Comparison of ENCODE assay signal across 8 cellular contexts in the genomic region with DNA sequence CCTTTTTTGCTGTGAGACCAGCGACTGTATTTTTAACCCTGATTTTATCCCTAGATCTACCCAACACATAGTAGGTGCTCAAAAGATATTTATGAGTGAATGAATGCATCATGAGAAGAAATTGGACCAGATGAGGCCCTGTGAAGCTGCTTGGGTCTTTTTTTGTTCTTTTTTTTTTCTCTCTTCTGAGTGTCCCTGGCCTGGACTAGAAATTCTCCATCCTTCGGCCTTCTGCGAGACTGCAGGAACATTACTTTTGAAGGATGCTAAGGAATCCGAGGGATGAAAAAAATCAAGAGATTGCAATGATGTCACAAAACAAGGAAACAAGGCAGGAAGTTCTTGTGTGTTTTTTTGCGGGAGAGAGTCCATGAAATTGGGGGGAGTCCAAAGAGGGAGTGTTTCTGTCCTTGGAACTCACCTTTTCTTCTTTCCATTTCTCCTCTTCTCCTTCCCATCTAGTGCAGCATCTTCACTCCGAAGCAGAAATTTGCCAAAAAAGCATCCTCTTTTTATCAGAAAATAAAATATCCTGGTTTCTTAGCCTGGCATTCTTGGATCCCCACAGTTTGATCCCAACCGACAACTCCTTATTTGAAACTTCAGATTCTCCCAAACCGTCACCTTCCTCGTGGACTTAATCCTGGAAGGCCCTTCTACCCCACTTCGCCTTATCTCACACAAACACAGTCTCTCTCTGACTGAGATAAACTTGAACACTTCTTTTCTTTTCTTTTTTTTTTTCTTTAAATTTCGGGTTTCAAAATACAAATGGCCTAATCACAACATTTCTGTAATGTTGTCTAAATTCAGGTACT. TPM values are rescaled to one million over a fixed set of nuclear protein-coding genes. Genes with fewer than 3 reads are reported as not detected.
A peak's percentile ranks its signal among the peaks of the same experiment; 100 is the strongest.
DNase-seq lines count a peak whose midpoint lies in the region; ATAC-seq lines count a peak whose summit lies in the region.

No MANE protein-coding gene starts in this region.

- 76% methylated on average over 8 of the region's 11 CpGs for WGBS in mesenchymal stem cell
- 20 to 23% methylated on average over 11 of the region's 11 CpGs for WGBS in aorta, 2 donors

- H3K9me3 ChIP-seq in mesenchymal stem cell (ENCODE audit: control insufficient read depth, low read length) (peaks cover 5% of the 10 kb centered on the region), aorta (ENCODE audit: control insufficient read depth, low read length) (no peaks in the 10 kb centered on the region)

- peak overlapping the region; percentile 89 for H3K4me2 ChIP-seq in mesenchymal stem cell (ENCODE audit: low read length, poor library complexity, severe bottlenecking)

- ATAC-seq in aorta (ENCODE audit: low FRiP score), result no peak

- H3K23ac ChIP-seq in mesenchymal stem cell (ENCODE audit: low read length in 2 of 2), result peak overlapping the region in 1 of 2 experiments; percentile 100

- H3K4me1 ChIP-seq in mesenchymal stem cell (ENCODE audit: control insufficient read depth, insufficient read depth, low read depth, low read length) (peaks cover 4% of the 10 kb centered on the region), aorta (ENCODE audit: control insufficient read depth in 1 of 2, insufficient read depth in 2 of 2, low read length in 2 of 2) (no peaks in the 10 kb centered on the region)

- H3K4me3 ChIP-seq in GM08714 (ENCODE audit: low read length) (peak overlapping the region; percentile 95), mesenchymal stem cell (ENCODE audit: insufficient read depth in 1 of 2, low read depth in 1 of 2, low read length in 2 of 2) (peak overlapping the region; percentile 94 to 97), aorta (ENCODE audit: low read length in 2 of 2) (peak overlapping the region; percentile 54 to 83)

- peak overlapping the region; percentile 42 for H2BK120ac ChIP-seq in mesenchymal stem cell (ENCODE audit: low read depth, low read length)

- H3K79me1 ChIP-seq in mesenchymal stem cell (replicated peaks; ENCODE audit: low read length, poor library complexity, severe bottlenecking), result peaks cover 16% of the 10 kb centered on the region

- H3K9ac ChIP-seq in mesenchymal stem cell (ENCODE audit: low read length), result peak overlapping the region; percentile 98

- peak overlapping the region; percentile 90 for H2AK5ac ChIP-seq in mesenchymal stem cell (ENCODE audit: low read length, severe bottlenecking)

- no peak overlapping the region for H4K91ac ChIP-seq in mesenchymal stem cell (ENCODE audit: low read length)

- H3K27me3 ChIP-seq in mesenchymal stem cell (ENCODE audit: control insufficient read depth in 1 of 2, insufficient read depth in 1 of 2, low read length in 2 of 2) (no peaks in the 10 kb centered on the region), aorta (ENCODE audit: control insufficient read depth in 1 of 2, insufficient read depth in 2 of 2, low read length in 1 of 2) (no peaks in the 10 kb centered on the region)

- peak overlapping the region; percentile 98 for H2BK5ac ChIP-seq in mesenchymal stem cell (ENCODE audit: low read depth, low read length, poor library complexity, severe bottlenecking)

- H3K36me3 ChIP-seq in mesenchymal stem cell (ENCODE audit: control insufficient read depth in 1 of 2, insufficient read depth in 2 of 2, low read depth in 1 of 2, low read length in 2 of 2), result peaks cover 5 to 21% of the 10 kb centered on the region in 2 experiments
- no peaks in the 10 kb centered on the region for H3K36me3 ChIP-seq in aorta (ENCODE audit: control insufficient read depth in 1 of 2, insufficient read depth in 2 of 2, low read length in 1 of 2)

- peak overlapping the region; percentile 98 for H3K18ac ChIP-seq in mesenchymal stem cell (ENCODE audit: low read depth in 1 of 2, low read length in 2 of 2)

- H3K27ac ChIP-seq in cingulate gyrus (ENCODE audit: low read depth, low read length), result peak overlapping the region; percentile 86
- H3K27ac ChIP-seq in mesenchymal stem cell (ENCODE audit: low read length, poor library complexity, severe bottlenecking), result peak overlapping the region; percentile 73
- peak overlapping the region; percentile 49 to 89 for H3K27ac ChIP-seq in aorta (ENCODE audit: low read depth in 1 of 2, low read length in 2 of 2)

- no peak overlapping the region for H2BK15ac ChIP-seq in mesenchymal stem cell (ENCODE audit: low read depth, poor library complexity, severe bottlenecking)

- no peak overlapping the region for H3K14ac ChIP-seq in mesenchymal stem cell (ENCODE audit: low read length in 2 of 2)

- H2AFZ ChIP-seq in mesenchymal stem cell (ENCODE audit: low read depth, low read length), result peak overlapping the region; percentile 89

- peak overlapping the region; percentile 99 for H4K8ac ChIP-seq in mesenchymal stem cell (ENCODE audit: low read length)

- DNase-seq in NCI-H69 (lab: John Stamatoyannopoulos, UW) (peak; percentile 30), mesenchymal stem cell (no peak), aorta (no peak), amygdala (lab: John Stamatoyannopoulos, UW) (no peak), D341Med (ENCODE audit: low spot score) (no peak)
- DNase-seq in activated CD4-positive, CD25-positive, alpha-beta regulatory T cell treated with anti-CD3 and anti-CD28 coated beads, Interleukin-2, amount 50 U/mL, for 72 hours, result no peak

- peak overlapping the region; percentile 98 to 99 for H3K4ac ChIP-seq in mesenchymal stem cell (ENCODE audit: low read depth in 1 of 2, low read length in 2 of 2)

- intact Hi-C loops in aorta (cut with DNase I), result no loop called here

- no peak overlapping the region for H2BK12ac ChIP-seq in mesenchymal stem cell (ENCODE audit: low read length in 2 of 2)

RNA-seq across cellular contexts. Expression of a gene that starts 0.7 kb away (rescaled TPM):
- 41.3 TPM for polyA plus RNA-seq in mesenchymal stem cell (2013, experiment 1 of 2)
- polyA plus RNA-seq in mesenchymal stem cell (2013, experiment 2 of 2), result 40.4 TPM
- 10 to 100 TPM; 50.6 to 62.4 TPM for total RNA-seq in aorta
- 10 to 100 TPM; 15.3 to 71.7 TPM for polyA plus RNA-seq in aorta

RNA-seq across cellular contexts. Expression of a gene that starts 18.8 kb away (rescaled TPM):
- polyA plus RNA-seq in mesenchymal stem cell (2013, experiment 1 of 2), result not detected
- polyA plus RNA-seq in mesenchymal stem cell (2013, experiment 2 of 2), result not detected
- 1 to 10 TPM in 1 of 2 donors, not detected in 1; 4.7 TPM for total RNA-seq in aorta
- not detected for polyA plus RNA-seq in aorta

RNA-seq across cellular contexts. Expression of a gene that starts 26.0 kb away (rescaled TPM):
- polyA plus RNA-seq in mesenchymal stem cell (2013, experiment 1 of 2), result not detected
- polyA plus RNA-seq in mesenchymal stem cell (2013, experiment 2 of 2), result not detected
- total RNA-seq in aorta, result under 1 TPM; 0.24 to 0.65 TPM
- polyA plus RNA-seq in aorta, result 1 to 10 TPM in 1 of 2 donors, not detected in 1; 2.3 TPM

RNA-seq across cellular contexts. Expression of a gene that starts 37.0 kb away (rescaled TPM):
- 125 TPM for polyA plus RNA-seq in mesenchymal stem cell (2013, experiment 1 of 2)
- 118 TPM for polyA plus RNA-seq in mesenchymal stem cell (2013, experiment 2 of 2)
- total RNA-seq in aorta, result 100 to 1,000 TPM; 166 to 240 TPM
- 100 to 1,000 TPM; 124 to 232 TPM for polyA plus RNA-seq in aorta

RNA-seq across cellular contexts. Expression of a gene that starts 49.6 kb away (rescaled TPM):
- polyA plus RNA-seq in mesenchymal stem cell (2013, experiment 1 of 2), result 5.3 TPM
- 5.0 TPM for polyA plus RNA-seq in mesenchymal stem cell (2013, experiment 2 of 2)
- total RNA-seq in aorta, result 1 to 10 TPM; 7.9 to 9.7 TPM
- polyA plus RNA-seq in aorta, result 10 to 100 TPM in 1 of 2 donors, 1 to 10 TPM in 1; 2.1 to 14.1 TPM
